In genomic region chr7:38192347-38192746, GRCh38 we compare ENCODE assay signal across 19 cellular contexts.
"Had no signal": no experiment of that assay in that cellular context is flagged by ENCODE, and none has a peak within 500 bp of the region (broad histone marks: within the 10 kb centered on the region; RNA-seq: fewer than 3 reads in every experiment).

No MANE protein-coding gene starts in this region.

- H3K27ac ChIP-seq: left ventricle myocardium inferior, parathyroid adenoma, right lobe of liver, suprapubic skin had no signal

- H3K4me3 ChIP-seq: left ventricle myocardium inferior, mucosa of descending colon, right lobe of liver, suprapubic skin had no signal

- H3K27ac Mint-ChIP-seq: activated B cell treated with CpG ODN at 0.5 μM for 24 hours; activated naive CD8-positive, alpha-beta T cell treated with anti-CD3 and anti-CD28 coated beads, Interleukin-2, amount 50 U/mL, for 24 hours; T-helper 2 cell treated with Interferon-gamma antibody and Interleukin-4, amounts not matched to agents 5 μg/mL and 100 μg/mL, for 36 hours had no signal

- DNase-seq: activated B cell treated with CpG ODN at 0.5 μM for 24 hours; activated CD8-positive, alpha-beta memory T cell treated with anti-CD3 and anti-CD28 coated beads for 24 hours; activated naive CD8-positive, alpha-beta T cell treated with anti-CD3 and anti-CD28 coated beads, Interleukin-2, amount 50 U/mL, for 24 hours; anterior cingulate cortex; caudate nucleus; head of caudate nucleus; left ventricle myocardium inferior; mesenchymal stem cell; mucosa of descending colon; naive B cell; right lobe of liver; small intestine; stimulated activated CD4-positive, alpha-beta T cell treated with anti-CD3 and anti-CD28 coated beads, Interleukin-4, amount 100 ng/mL, for 1 hour; stimulated activated naive CD8-positive, alpha-beta T cell treated with anti-CD3 and anti-CD28 coated beads, Interleukin-15, amount 100 ng/mL, for 72 hours; trophoblast cell had no signal

- H3K4me1 ChIP-seq: right lobe of liver had no signal

- H3K9me3 ChIP-seq: suprapubic skin had no signal

- H3K9me3 Mint-ChIP-seq: activated B cell treated with CpG ODN at 0.5 μM for 24 hours; activated naive CD8-positive, alpha-beta T cell treated with anti-CD3 and anti-CD28 coated beads, Interleukin-2, amount 50 U/mL, for 24 hours had no signal

- ATAC-seq: activated naive CD8-positive, alpha-beta T cell treated with anti-CD3 and anti-CD28 coated beads, Interleukin-2, amount 50 U/mL, for 24 hours; mucosa of descending colon; right lobe of liver; stimulated activated naive CD8-positive, alpha-beta T cell treated with anti-CD3 and anti-CD28 coated beads, Interleukin-15, amount 100 ng/mL, for 72 hours had no signal

- H3K27me3 ChIP-seq: right lobe of liver, suprapubic skin had no signal

- H3K36me3 Mint-ChIP-seq: naive B cell had no signal

- H3K36me3 ChIP-seq: left ventricle myocardium inferior, right lobe of liver, suprapubic skin had no signal

- H3K27me3 Mint-ChIP-seq: activated B cell treated with CpG ODN at 0.5 μM for 24 hours; activated naive CD8-positive, alpha-beta T cell treated with anti-CD3 and anti-CD28 coated beads, Interleukin-2, amount 50 U/mL, for 24 hours; brain; naive B cell; stimulated activated naive CD8-positive, alpha-beta T cell treated with anti-CD3 and anti-CD28 coated beads, Interleukin-15, amount 100 ng/mL, for 72 hours had no signal

- H3K4me3 Mint-ChIP-seq: activated B cell treated with CpG ODN at 0.5 μM for 24 hours; activated naive CD8-positive, alpha-beta T cell treated with anti-CD3 and anti-CD28 coated beads, Interleukin-2, amount 50 U/mL, for 24 hours; stimulated activated naive CD8-positive, alpha-beta T cell treated with anti-CD3 and anti-CD28 coated beads, Interleukin-15, amount 100 ng/mL, for 72 hours; T-helper 2 cell treated with Interferon-gamma antibody and Interleukin-4, amounts not matched to agents 5 μg/mL and 100 μg/mL, for 36 hours had no signal
